In the genomic region with DNA sequence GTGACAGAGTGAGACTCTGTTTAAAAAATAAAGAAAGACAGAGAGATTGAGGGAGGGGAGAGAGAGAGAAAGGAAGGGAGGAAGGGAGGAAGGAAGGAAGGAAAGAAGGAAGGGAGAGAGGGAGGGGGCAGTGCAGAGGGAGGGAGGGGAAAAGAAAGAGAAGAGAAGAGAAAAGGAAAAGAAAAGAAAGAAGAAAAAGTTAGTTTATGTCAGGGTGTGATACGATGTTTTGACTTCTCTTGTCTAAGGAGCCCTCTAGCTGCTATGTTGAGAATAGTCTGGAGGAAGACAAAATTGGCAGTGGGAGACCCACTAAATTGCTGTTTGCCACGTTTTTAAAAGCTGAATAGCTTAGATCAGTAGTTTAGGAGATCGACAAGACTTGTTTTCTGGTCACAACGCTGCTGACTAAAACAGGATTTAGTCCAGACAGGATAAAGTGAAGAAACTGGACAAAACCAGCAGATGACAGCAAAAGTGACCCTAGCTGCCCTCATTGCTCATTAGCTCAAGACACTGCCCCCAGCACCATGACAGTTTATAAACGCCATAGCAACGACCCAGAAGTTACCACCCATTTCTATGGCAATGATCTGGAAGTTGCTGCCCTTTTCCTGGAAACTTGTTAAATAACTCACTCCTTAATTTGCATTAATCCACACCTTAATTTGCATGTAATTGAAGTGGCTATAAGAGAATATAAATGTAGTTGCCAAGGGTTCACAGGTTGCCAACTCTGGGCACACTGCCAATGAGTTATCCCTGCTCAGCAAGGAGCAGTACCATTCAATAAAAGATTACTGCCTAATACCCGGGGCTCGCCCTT, we compare ENCODE assay signal across 8 cellular contexts. TPM values are rescaled to one million over a fixed set of nuclear protein-coding genes. Genes with fewer than 3 reads are reported as not detected.
DNase-seq lines count a peak whose midpoint lies in the region; ATAC-seq, FAIRE-seq and TF ChIP-seq lines count a peak whose summit lies in the region.

No MANE protein-coding gene starts in this region.

- no peak for FAIRE-seq in frontal cortex (lab: Jason Lieb, UNC)

- H3K4me2 ChIP-seq in mesendoderm (ENCODE audit: low read length) = no peak overlapping the region

- H3K27ac ChIP-seq in adrenal gland (no peak overlapping the region), mesendoderm (ENCODE audit: low read depth, low read length) (no peak overlapping the region)

- no peak overlapping the region for H2BK15ac ChIP-seq in mesendoderm (replicated peaks; ENCODE audit: low read depth)

- no peak for TF ChIP-seq POLR2A in adrenal gland (IDR thresholded peaks at IDR 0.05)

- H3K36me3 ChIP-seq in adrenal gland (replicated peaks in 1 of 2) = no peaks in the 10 kb centered on the region
- no peaks in the 10 kb centered on the region for H3K36me3 ChIP-seq in mesendoderm (ENCODE audit: control insufficient read depth, insufficient read depth, low read length)

- H3K4me1 ChIP-seq in adrenal gland (replicated peaks in 1 of 2) = no peaks in the 10 kb centered on the region
- no peaks in the 10 kb centered on the region for H3K4me1 ChIP-seq in mesendoderm (ENCODE audit: control insufficient read depth, low read depth, low read length)

- H4K5ac ChIP-seq in mesendoderm (ENCODE audit: low read length) = no peak overlapping the region

- H3K18ac ChIP-seq in mesendoderm (ENCODE audit: low read length) = no peak overlapping the region

- no peaks in the 10 kb centered on the region for H3K79me2 ChIP-seq in mesendoderm (ENCODE audit: control insufficient read depth, insufficient read depth, low read length)

- H3K9me3 ChIP-seq in adrenal gland (replicated peaks in 1 of 3) = no peaks in the 10 kb centered on the region

- ATAC-seq in HG03442 (IDR thresholded peaks at IDR 0.05; ENCODE audit: unreplicated experiment) (no peak), HG03045 (IDR thresholded peaks at IDR 0.05; ENCODE audit: unreplicated experiment) (no peak)

- 20 to 29% (median 22%) methylated on average over 8 of the region's 8 CpGs for WGBS in adrenal gland, 4 donors
- no CpG with 5 or more reads among the region's 8 CpGs for WGBS in mesendoderm (ENCODE audit: extremely low coverage, insufficient coverage, low lambda C conversion rate)

- H3K23ac ChIP-seq in mesendoderm (ENCODE audit: low read length) = no peak overlapping the region

- H2BK120ac ChIP-seq in mesendoderm (ENCODE audit: low read depth, low read length) = no peak overlapping the region

- H3K4ac ChIP-seq in mesendoderm (ENCODE audit: low read depth, low read length) = no peak overlapping the region

- no peaks in the 10 kb centered on the region for H3K27me3 ChIP-seq in adrenal gland
- H3K27me3 ChIP-seq in mesendoderm (ENCODE audit: insufficient read depth, low read length, poor library complexity) = no peaks in the 10 kb centered on the region

- TF ChIP-seq CTCF in LNCaP clone FGC (IDR thresholded peaks at IDR 0.05; ENCODE audit: control insufficient read depth, extremely low read depth, insufficient read depth) (peak; percentile 46), adrenal gland (IDR thresholded peaks at IDR 0.05) (peak; percentile 11 to 37 (median 22))

- H3K56ac ChIP-seq in mesendoderm (ENCODE audit: low read length) = no peak overlapping the region

- H2AK5ac ChIP-seq in mesendoderm (ENCODE audit: low read length) = no peak overlapping the region

- no peak overlapping the region for H3K9ac ChIP-seq in mesendoderm (ENCODE audit: low read length)

- H3K79me1 ChIP-seq in mesendoderm (ENCODE audit: low read length) = no peaks in the 10 kb centered on the region

- H3K4me3 ChIP-seq in LNCaP clone FGC (ENCODE audit: low read depth, low read length) (no peak overlapping the region), adrenal gland (no peak overlapping the region), mesendoderm (ENCODE audit: low read length) (no peak overlapping the region)

- H4K8ac ChIP-seq in mesendoderm (ENCODE audit: low read depth, low read length) = no peak overlapping the region

- no peak overlapping the region for H2BK5ac ChIP-seq in mesendoderm (ENCODE audit: low read length)

- intact Hi-C loops in adrenal gland (cut with DNase I) = no loop called here

- peak; percentile 73 for DNase-seq in COR-L47 (lab: John Stamatoyannopoulos, UW)
- DNase-seq in LNCaP clone FGC (ENCODE audit: low read depth) = peak; percentile 64
- peak in 2 of 7 donors; percentile 18 to 33 for DNase-seq in adrenal gland
- peak; percentile 46 for DNase-seq in mesendoderm
- DNase-seq in frontal cortex (ENCODE audit: low spot score in 2 of 2) = no peak
- DNase-seq in foreskin melanocyte = no peak

RNA-seq across cellular contexts. Expression of gene TEX101, which starts 11.1 kb away (rescaled TPM):
- total RNA-seq in adrenal gland (not detected), frontal cortex (not detected)
- polyA plus RNA-seq in adrenal gland = not detected
- polyA plus RNA-seq in mesendoderm (2013, experiment 1 of 2) = 0.46 TPM
- polyA plus RNA-seq in mesendoderm (2013, experiment 2 of 2) = 0.35 TPM

RNA-seq across cellular contexts. Expression of gene LYPD3, which starts 39.6 kb away (rescaled TPM):
- total RNA-seq in adrenal gland (1 to 10 TPM in 5 of 8 donors, under 1 TPM in 3; 0.18 to 1.9 (median 1.2) TPM), frontal cortex (under 0.01 TPM)
- polyA plus RNA-seq in adrenal gland = under 1 TPM; 0.48 to 0.73 (median 0.57) TPM
- 2.9 TPM for polyA plus RNA-seq in mesendoderm (2013, experiment 1 of 2)
- polyA plus RNA-seq in mesendoderm (2013, experiment 2 of 2) = 2.3 TPM

Comparison
In these comparisons a context has a peak if more than half of its experiments do, and no peak if none do; other contexts are left out.
1. DNase-seq: peak in COR-L47 (single experiment), LNCaP clone FGC (single experiment) and mesendoderm (single experiment); none in frontal cortex (0 of 2) and foreskin melanocyte (single experiment).